In genomic region chr19:48928164-48929005, GRCh38 we compare ENCODE assay signal across 26 cellular contexts. TPM values are rescaled to one million over a fixed set of nuclear protein-coding genes. Genes with fewer than 3 reads are reported as not detected.
A peak's percentile ranks its signal among the peaks of the same experiment; 100 is the strongest.
DNase-seq lines count a peak whose midpoint lies in the region; ATAC-seq, FAIRE-seq and TF ChIP-seq lines count a peak whose summit lies in the region.
"Had no signal": no experiment of that assay in that cellular context is flagged by ENCODE, and none has a peak within 500 bp of the region (broad histone marks: within the 10 kb centered on the region; RNA-seq: fewer than 3 reads in every experiment).

No MANE protein-coding gene starts in this region.

- H3K27me3 Mint-ChIP-seq in MCF 10A (ENCODE audit: insufficient read depth, unreplicated experiment): no peaks in the 10 kb centered on the region

- no peak for TF ChIP-seq EP300 in HepG2 (IDR thresholded peaks at IDR 0.05; ENCODE audit: low read depth in 2 of 2, low read length in 2 of 2)
- TF ChIP-seq EP300 in HepG2 (CRISPR knock-in tag; IDR thresholded peaks at IDR 0.05; ENCODE audit: borderline replicate concordance): no peak

- H3K9me3 ChIP-seq in breast epithelium: no peaks in the 10 kb centered on the region
- H3K9me3 ChIP-seq in HepG2 (ENCODE audit: low read length): no peaks in the 10 kb centered on the region
- H3K9me3 ChIP-seq: A549 had no signal

- no peak overlapping the region for H3K4me2 ChIP-seq in HepG2 (ENCODE audit: low read depth, low read length)

- H3K4me1 ChIP-seq in breast epithelium (no peaks in the 10 kb centered on the region), HepG2 (ENCODE audit: insufficient read depth, low read length) (peaks cover 7% of the 10 kb centered on the region)

- no peaks in the 10 kb centered on the region for H3K27me3 ChIP-seq in breast epithelium
- H3K27me3 ChIP-seq in HepG2 (ENCODE audit: control insufficient read depth in 1 of 2, insufficient read depth in 2 of 2, low read length in 2 of 2): 0 out of 5 replicates have a peak, but pooled peaks cover 0 to 1% of the 10 kb centered on the region in 2 experiments

- BruUV-seq in MCF 10A (replicated peaks; lab: Mats Ljungman, UMichigan) (no TSS peak), HepG2 (replicated peaks; lab: Mats Ljungman, UMichigan) (no TSS peak)

- POLR2A ChIA-PET in MCF 10A (lab: Yijun Ruan, JAX) (interaction anchor here (0.9 to 1.1 kb wide), 2 partner anchors 56 to 114 kb away, joined by 3 to 9 read pairs; partner anchors contain the start of gene PPP1R15A), HepG2 (lab: Yijun Ruan, JAX) (interaction anchor here (0.7 kb wide), 1 partner anchor 24 kb away, joined by 3 read pairs; no protein-coding TSS in a partner anchor), GM10248 (lab: Yijun Ruan, JAX) (interaction anchor here (0.6 kb wide), 1 partner anchor 245 kb away, joined by 4 read pairs; no protein-coding TSS in a partner anchor)

- peak; percentile 41 for ATAC-seq in esophagus mucosa
- no peak for ATAC-seq in HepG2
- ATAC-seq: A549; activated T-cell treated with anti-CD3 and anti-CD28 coated beads, Interleukin-2, amount 50 U/mL, for 72 hours; naive thymus-derived CD4-positive, alpha-beta T cell had no signal

- no peaks in the 10 kb centered on the region for H3K9me3 Mint-ChIP-seq in MCF 10A (ENCODE audit: unreplicated experiment)
- H3K9me3 Mint-ChIP-seq: activated naive CD8-positive, alpha-beta T cell treated with anti-CD3 and anti-CD28 coated beads for 36 hours; activated T-cell treated with anti-CD3 and anti-CD28 coated beads, Interleukin-2, amount 50 U/mL, for 72 hours; brain; naive thymus-derived CD4-positive, alpha-beta T cell; stimulated activated naive CD8-positive, alpha-beta T cell treated with anti-CD3 and anti-CD28 coated beads, Interleukin-15, Interleukin-2, amounts not matched to agents 100 ng/mL and 50 ng/mL, for 24 hours; type B pancreatic cell had no signal

- no peak overlapping the region for H3K27ac Mint-ChIP-seq in MCF 10A (ENCODE audit: low read depth, unreplicated experiment)
- H3K27ac Mint-ChIP-seq: activated naive CD8-positive, alpha-beta T cell treated with anti-CD3 and anti-CD28 coated beads for 36 hours; activated T-cell treated with anti-CD3 and anti-CD28 coated beads, Interleukin-2, amount 50 U/mL, for 72 hours; brain; naive thymus-derived CD4-positive, alpha-beta T cell; stimulated activated naive CD8-positive, alpha-beta T cell treated with anti-CD3 and anti-CD28 coated beads, Interleukin-15, Interleukin-2, amounts not matched to agents 100 ng/mL and 50 ng/mL, for 24 hours; type B pancreatic cell had no signal

- TF ChIP-seq RAD21 in HepG2 (CRISPR knock-in tag; IDR thresholded peaks at IDR 0.05): no peak

- TF ChIP-seq POLR2A in breast epithelium (IDR thresholded peaks at IDR 0.05) (no peak), HepG2 (IDR thresholded peaks at IDR 0.05; ENCODE audit: insufficient read depth in 1 of 2, low read depth in 2 of 2, low read length in 2 of 2) (no peak)

- in situ Hi-C loops in HepG2 (cut with HindIII; ENCODE audit: extremely low pct_ligation_motif_present, low pct_unique_long_range_greater_than_20kb): no loop called here

- peaks cover under 1% of the 10 kb centered on the region for H3K4me1 Mint-ChIP-seq in MCF 10A (ENCODE audit: insufficient read depth, unreplicated experiment)

- DNase-seq in MCF 10A (ENCODE audit: unreplicated experiment) (peak; percentile 14), breast epithelium (ENCODE audit: low spot score in 2 of 2) (no peak), HepG2 (ENCODE audit: low spot score) (no peak), glomerular visceral epithelial cell (ENCODE audit: extremely low spot score) (no peak), HK-2 (ENCODE audit: unreplicated experiment) (no peak), GM10248 (ENCODE audit: extremely low spot score) (no peak), inferior parietal cortex (ENCODE audit: extremely low spot score) (no peak)
- DNase-seq: activated naive CD8-positive, alpha-beta T cell treated with anti-CD3 and anti-CD28 coated beads for 36 hours; activated T-cell treated with anti-CD3 and anti-CD28 coated beads, Interleukin-2, amount 50 U/mL, for 72 hours; C1 segment of cervical spinal cord; GF-D8; H7; naive thymus-derived CD4-positive, alpha-beta T cell; NCI-H1930; NCI-H446 treated with DMSO at 0.1 percent for 48 hours; RPMI8226; stimulated activated CD4-positive, alpha-beta T cell treated with anti-CD3 and anti-CD28 coated beads, Interleukin-1b, Interleukin-23, amount 100 ng/mL, for 48 hours had no signal

- TF ChIP-seq CTCF in MCF 10A (IDR thresholded peaks at IDR 0.05; ENCODE audit: unreplicated experiment) (no peak), breast epithelium (IDR thresholded peaks at IDR 0.05) (no peak), HepG2 (CRISPR knock-in tag; IDR thresholded peaks at IDR 0.05) (no peak), GM10248 (IDR thresholded peaks at IDR 0.05; ENCODE audit: control extremely low read depth, extremely low read depth, low read depth, missing control alignments) (no peak)

- no peak overlapping the region for H3K4me3 Mint-ChIP-seq in MCF 10A (ENCODE audit: unreplicated experiment)
- H3K4me3 Mint-ChIP-seq: activated naive CD8-positive, alpha-beta T cell treated with anti-CD3 and anti-CD28 coated beads for 36 hours; brain; naive thymus-derived CD4-positive, alpha-beta T cell; stimulated activated naive CD8-positive, alpha-beta T cell treated with anti-CD3 and anti-CD28 coated beads, Interleukin-15, Interleukin-2, amounts not matched to agents 100 ng/mL and 50 ng/mL, for 24 hours; type B pancreatic cell had no signal

- H2AFZ ChIP-seq in HepG2 (ENCODE audit: low read length): no peak overlapping the region

- CTCF ChIA-PET in MCF 10A (lab: Yijun Ruan, JAX) (interaction anchor here (0.6 to 0.7 kb wide), 2 partner anchors 8 to 26 kb away, joined by 3 read pairs; no protein-coding TSS in a partner anchor), HepG2 (lab: Yijun Ruan, JAX; ENCODE audit: low intra/inter-chr PET ratio, low total read pairs) (no interaction called here), GM10248 (lab: Yijun Ruan, JAX) (no interaction called here)

- WGBS in HepG2 (ENCODE audit: low lambda C conversion rate): 83% methylated on average over 15 of the region's 15 CpGs

- no peak overlapping the region for H3K4me3 ChIP-seq in breast epithelium
- no peak overlapping the region for H3K4me3 ChIP-seq in HepG2 (replicated peaks in 1 of 3; ENCODE audit: insufficient read depth in 1 of 3, low read depth in 2 of 3, low read length in 3 of 3)
- H3K4me3 ChIP-seq: A549, coronary artery had no signal

- H3K27ac ChIP-seq in breast epithelium (no peak overlapping the region), HepG2 (ENCODE audit: extremely low read length, insufficient read depth, low read length) (no peak overlapping the region)
- H3K27ac ChIP-seq: coronary artery had no signal

- H3K79me2 ChIP-seq in HepG2 (ENCODE audit: insufficient read depth, low read length): no peaks in the 10 kb centered on the region

- H3K36me3 ChIP-seq in breast epithelium: no peaks in the 10 kb centered on the region
- H3K36me3 ChIP-seq in HepG2 (replicated peaks in 1 of 2; ENCODE audit: control insufficient read depth in 1 of 2, insufficient read depth in 2 of 2, low read length in 2 of 2): no peaks in the 10 kb centered on the region

- intact Hi-C loops in MCF 10A (cut with micrococcal nuclease): no loop called here
- intact Hi-C loops in breast epithelium (cut with DNase I; ENCODE audit: low total_unique reads): no loop called here
- intact Hi-C loops in HepG2 (cut with micrococcal nuclease; ENCODE audit: unreplicated experiment): no loop called here

- no peak for FAIRE-seq in HepG2 (lab: Jason Lieb, UNC)
- FAIRE-seq: A549, GM12891 had no signal

- H3K9ac ChIP-seq in HepG2 (ENCODE audit: insufficient read depth, low read depth, low read length): no peak overlapping the region

- no peaks in the 10 kb centered on the region for H3K36me3 Mint-ChIP-seq in MCF 10A (ENCODE audit: insufficient read depth, unreplicated experiment)
- H3K36me3 Mint-ChIP-seq: activated naive CD8-positive, alpha-beta T cell treated with anti-CD3 and anti-CD28 coated beads for 36 hours; brain; type B pancreatic cell had no signal

- no peaks in the 10 kb centered on the region for H4K20me1 ChIP-seq in HepG2 (ENCODE audit: insufficient read depth, low read length)

RNA-seq across cellular contexts. Expression of gene DHDH, which starts 5.1 kb away (rescaled TPM):
- not detected in 2 replicates for total RNA-seq in MCF 10A (2022)
- total RNA-seq in breast epithelium: 1 to 10 TPM in 1 of 3 donors, under 1 TPM in 1, not detected in 1; 0.96 to 1.3 TPM
- total RNA-seq in esophagus mucosa: 1.2 TPM
- 0.13 and 0.29 TPM in 2 replicates for total RNA-seq in HepG2 (2016; rRNA removed; fragmentation: Illumina TruSeq; extraction: Trizol)
- not detected in 2 replicates for total RNA-seq in HepG2 (2016; cell fraction: cytosol; rRNA removed; fragmentation: Illumina TruSeq; extraction: Trizol; ENCODE audit: low read depth)
- 0.30 TPM in 1 of 2 replicates, not detected in the other for total RNA-seq in HepG2 (2016; cell fraction: insoluble cytoplasmic fraction; rRNA removed; fragmentation: Illumina TruSeq; extraction: Trizol)
- not detected in 2 replicates for total RNA-seq in HepG2 (2016; cell fraction: membrane; rRNA removed; fragmentation: Illumina TruSeq; extraction: Trizol)
- total RNA-seq in HepG2 (2016; cell fraction: nucleus; rRNA removed; fragmentation: Illumina TruSeq; extraction: Trizol): not detected in 2 replicates
- 0.91 and 1.9 TPM in 2 replicates for polyA plus RNA-seq in HepG2 (2011; rRNA removed)
- polyA plus RNA-seq in HepG2 (2011; cell fraction: cytosol; rRNA removed): 1.8 and 2.5 TPM in 2 replicates
- polyA plus RNA-seq in HepG2 (2011; cell fraction: nucleus; rRNA removed): 1.9 and 2.8 TPM in 2 replicates
- 1.0 and 3.6 TPM in 2 replicates for polyA plus RNA-seq in HepG2 (2012)
- not detected in 2 replicates for polyA plus RNA-seq in HepG2 (2016; cell fraction: cytosol; fragmentation: Illumina TruSeq; extraction: Trizol; ENCODE audit: low read depth)
- not detected in 2 replicates for polyA plus RNA-seq in HepG2 (2016; cell fraction: insoluble cytoplasmic fraction; fragmentation: Illumina TruSeq; extraction: Trizol; ENCODE audit: low read depth)
- polyA plus RNA-seq in HepG2 (2016; cell fraction: membrane; fragmentation: Illumina TruSeq; extraction: Trizol; ENCODE audit: low read depth): not detected in 2 replicates
- polyA plus RNA-seq in HepG2 (2016; cell fraction: nucleus; fragmentation: Illumina TruSeq; extraction: Trizol; ENCODE audit: insufficient read depth, low read depth): not detected in 2 replicates
- polyA minus RNA-seq in HepG2 (2011; rRNA and poly(A)+ RNA removed; ENCODE audit: low replicate concordance): 0.37 and 0.50 TPM in 2 replicates
- polyA minus RNA-seq in HepG2 (2011; cell fraction: cytosol; rRNA and poly(A)+ RNA removed): not detected in 2 replicates
- 0.77 TPM in 1 of 2 replicates, not detected in the other for polyA minus RNA-seq in HepG2 (2011; cell fraction: nucleus; rRNA and poly(A)+ RNA removed)
- total RNA-seq: H7 had no signal

RNA-seq across cellular contexts. Expression of gene BAX, which starts 26.3 kb away (rescaled TPM):
- total RNA-seq in MCF 10A (2022) (130 and 152 TPM in 2 replicates), breast epithelium (10 to 100 TPM; 34.2 to 56.0 (median 36.0) TPM), esophagus mucosa (58.9 TPM), HepG2 (2016; rRNA removed; fragmentation: Illumina TruSeq; extraction: Trizol) (167 and 176 TPM in 2 replicates)
- 230 and 246 TPM in 2 replicates for total RNA-seq in HepG2 (2016; cell fraction: cytosol; rRNA removed; fragmentation: Illumina TruSeq; extraction: Trizol; ENCODE audit: low read depth)
- total RNA-seq in HepG2 (2016; cell fraction: insoluble cytoplasmic fraction; rRNA removed; fragmentation: Illumina TruSeq; extraction: Trizol): 165 and 193 TPM in 2 replicates
- 237 and 254 TPM in 2 replicates for total RNA-seq in HepG2 (2016; cell fraction: membrane; rRNA removed; fragmentation: Illumina TruSeq; extraction: Trizol)
- total RNA-seq in HepG2 (2016; cell fraction: nucleus; rRNA removed; fragmentation: Illumina TruSeq; extraction: Trizol): 96.5 and 102 TPM in 2 replicates
- polyA plus RNA-seq in HepG2 (2011; rRNA removed): 139 and 164 TPM in 2 replicates
- polyA plus RNA-seq in HepG2 (2011; cell fraction: cytosol; rRNA removed): 118 and 159 TPM in 2 replicates
- 330 and 345 TPM in 2 replicates for polyA plus RNA-seq in HepG2 (2011; cell fraction: nucleus; rRNA removed)
- 158 and 165 TPM in 2 replicates for polyA plus RNA-seq in HepG2 (2012)
- polyA plus RNA-seq in HepG2 (2016; cell fraction: cytosol; fragmentation: Illumina TruSeq; extraction: Trizol; ENCODE audit: low read depth): 324 and 380 TPM in 2 replicates
- 326 and 339 TPM in 2 replicates for polyA plus RNA-seq in HepG2 (2016; cell fraction: insoluble cytoplasmic fraction; fragmentation: Illumina TruSeq; extraction: Trizol; ENCODE audit: low read depth)
- 331 and 356 TPM in 2 replicates for polyA plus RNA-seq in HepG2 (2016; cell fraction: membrane; fragmentation: Illumina TruSeq; extraction: Trizol; ENCODE audit: low read depth)
- 298 and 326 TPM in 2 replicates for polyA plus RNA-seq in HepG2 (2016; cell fraction: nucleus; fragmentation: Illumina TruSeq; extraction: Trizol; ENCODE audit: insufficient read depth, low read depth)
- polyA minus RNA-seq in HepG2 (2011; rRNA and poly(A)+ RNA removed; ENCODE audit: low replicate concordance): 81.2 and 143 TPM in 2 replicates
- 66.1 and 82.4 TPM in 2 replicates for polyA minus RNA-seq in HepG2 (2011; cell fraction: cytosol; rRNA and poly(A)+ RNA removed)
- polyA minus RNA-seq in HepG2 (2011; cell fraction: nucleus; rRNA and poly(A)+ RNA removed): 85.3 and 90.1 TPM in 2 replicates

RNA-seq across cellular contexts. Expression of gene NUCB1, which starts 28.3 kb away (rescaled TPM):
- 61.4 and 76.8 TPM in 2 replicates for total RNA-seq in MCF 10A (2022)
- total RNA-seq in breast epithelium: 100 to 1,000 TPM; 131 to 333 (median 223) TPM
- 104 TPM for total RNA-seq in esophagus mucosa
- total RNA-seq in HepG2 (2016; rRNA removed; fragmentation: Illumina TruSeq; extraction: Trizol): 34.3 and 82.3 TPM in 2 replicates
- 9.0 and 9.7 TPM in 2 replicates for total RNA-seq in HepG2 (2016; cell fraction: cytosol; rRNA removed; fragmentation: Illumina TruSeq; extraction: Trizol; ENCODE audit: low read depth)
- 28.8 and 87.6 TPM in 2 replicates for total RNA-seq in HepG2 (2016; cell fraction: insoluble cytoplasmic fraction; rRNA removed; fragmentation: Illumina TruSeq; extraction: Trizol)
- 25.3 and 25.9 TPM in 2 replicates for total RNA-seq in HepG2 (2016; cell fraction: membrane; rRNA removed; fragmentation: Illumina TruSeq; extraction: Trizol)
- total RNA-seq in HepG2 (2016; cell fraction: nucleus; rRNA removed; fragmentation: Illumina TruSeq; extraction: Trizol): 82.3 and 93.1 TPM in 2 replicates
- polyA plus RNA-seq in HepG2 (2011; rRNA removed): 106 and 144 TPM in 2 replicates
- polyA plus RNA-seq in HepG2 (2011; cell fraction: cytosol; rRNA removed): 86.9 and 132 TPM in 2 replicates
- polyA plus RNA-seq in HepG2 (2011; cell fraction: nucleus; rRNA removed): 169 and 200 TPM in 2 replicates
- polyA plus RNA-seq in HepG2 (2012): 83.2 and 101 TPM in 2 replicates
- polyA plus RNA-seq in HepG2 (2016; cell fraction: cytosol; fragmentation: Illumina TruSeq; extraction: Trizol; ENCODE audit: low read depth): 16.8 and 17.5 TPM in 2 replicates
- 32.3 and 40.2 TPM in 2 replicates for polyA plus RNA-seq in HepG2 (2016; cell fraction: insoluble cytoplasmic fraction; fragmentation: Illumina TruSeq; extraction: Trizol; ENCODE audit: low read depth)
- 25.6 and 28.2 TPM in 2 replicates for polyA plus RNA-seq in HepG2 (2016; cell fraction: membrane; fragmentation: Illumina TruSeq; extraction: Trizol; ENCODE audit: low read depth)
- 164 and 172 TPM in 2 replicates for polyA plus RNA-seq in HepG2 (2016; cell fraction: nucleus; fragmentation: Illumina TruSeq; extraction: Trizol; ENCODE audit: insufficient read depth, low read depth)
- polyA minus RNA-seq in HepG2 (2011; rRNA and poly(A)+ RNA removed; ENCODE audit: low replicate concordance): 57.6 and 72.0 TPM in 2 replicates
- polyA minus RNA-seq in HepG2 (2011; cell fraction: cytosol; rRNA and poly(A)+ RNA removed): 40.4 and 44.8 TPM in 2 replicates
- 23.2 and 25.9 TPM in 2 replicates for polyA minus RNA-seq in HepG2 (2011; cell fraction: nucleus; rRNA and poly(A)+ RNA removed)

RNA-seq across cellular contexts. Expression of gene TULP2, which starts 29.8 kb away (rescaled TPM):
- total RNA-seq in MCF 10A (2022) (not detected in 2 replicates), breast epithelium (under 1 TPM in 2 of 3 donors, not detected in 1; 0.48 to 0.73 TPM), esophagus mucosa (0.24 TPM), HepG2 (2016; rRNA removed; fragmentation: Illumina TruSeq; extraction: Trizol) (not detected in 2 replicates)
- total RNA-seq in HepG2 (2016; cell fraction: cytosol; rRNA removed; fragmentation: Illumina TruSeq; extraction: Trizol; ENCODE audit: low read depth): not detected in 2 replicates
- total RNA-seq in HepG2 (2016; cell fraction: insoluble cytoplasmic fraction; rRNA removed; fragmentation: Illumina TruSeq; extraction: Trizol): not detected in 2 replicates
- 0.12 TPM in 1 of 2 replicates, not detected in the other for total RNA-seq in HepG2 (2016; cell fraction: membrane; rRNA removed; fragmentation: Illumina TruSeq; extraction: Trizol)
- total RNA-seq in HepG2 (2016; cell fraction: nucleus; rRNA removed; fragmentation: Illumina TruSeq; extraction: Trizol): not detected in 2 replicates
- 0.04 and 0.08 TPM in 2 replicates for polyA plus RNA-seq in HepG2 (2011; rRNA removed)
- polyA plus RNA-seq in HepG2 (2011; cell fraction: cytosol; rRNA removed): 0.04 and 0.11 TPM in 2 replicates
- polyA plus RNA-seq in HepG2 (2011; cell fraction: nucleus; rRNA removed): 0.23 and 0.24 TPM in 2 replicates
- 0.19 TPM in 1 of 2 replicates, not detected in the other for polyA plus RNA-seq in HepG2 (2012)
- not detected in 2 replicates for polyA plus RNA-seq in HepG2 (2016; cell fraction: cytosol; fragmentation: Illumina TruSeq; extraction: Trizol; ENCODE audit: low read depth)
- not detected in 2 replicates for polyA plus RNA-seq in HepG2 (2016; cell fraction: insoluble cytoplasmic fraction; fragmentation: Illumina TruSeq; extraction: Trizol; ENCODE audit: low read depth)
- polyA plus RNA-seq in HepG2 (2016; cell fraction: membrane; fragmentation: Illumina TruSeq; extraction: Trizol; ENCODE audit: low read depth): not detected in 2 replicates
- polyA plus RNA-seq in HepG2 (2016; cell fraction: nucleus; fragmentation: Illumina TruSeq; extraction: Trizol; ENCODE audit: insufficient read depth, low read depth): not detected in 2 replicates
- 0.24 TPM in 1 of 2 replicates, not detected in the other for polyA minus RNA-seq in HepG2 (2011; rRNA and poly(A)+ RNA removed; ENCODE audit: low replicate concordance)
- polyA minus RNA-seq in HepG2 (2011; cell fraction: cytosol; rRNA and poly(A)+ RNA removed): not detected in 2 replicates
- polyA minus RNA-seq in HepG2 (2011; cell fraction: nucleus; rRNA and poly(A)+ RNA removed): not detected in 2 replicates
- total RNA-seq: activated CD8-positive, alpha-beta memory T cell treated with anti-CD3 and anti-CD28 coated beads for 36 hours; naive thymus-derived CD4-positive, alpha-beta T cell; osteocyte had no signal
- polyA plus RNA-seq: A549; naive thymus-derived CD4-positive, alpha-beta T cell had no signal

RNA-seq across cellular contexts. Expression of gene FTL, which starts 36.7 kb away (rescaled TPM):
- total RNA-seq in MCF 10A (2022) (275 and 390 TPM in 2 replicates), breast epithelium (over 10,000 TPM in 1 of 3 donors, 1,000 to 10,000 TPM in 2; 3,861 to 12,429 (median 4,028) TPM), esophagus mucosa (417 TPM), HepG2 (2016; rRNA removed; fragmentation: Illumina TruSeq; extraction: Trizol) (3,909 and 8,800 TPM in 2 replicates)
- 89,971 and 90,879 TPM in 2 replicates for total RNA-seq in HepG2 (2016; cell fraction: cytosol; rRNA removed; fragmentation: Illumina TruSeq; extraction: Trizol; ENCODE audit: low read depth)
- total RNA-seq in HepG2 (2016; cell fraction: insoluble cytoplasmic fraction; rRNA removed; fragmentation: Illumina TruSeq; extraction: Trizol): 3,851 and 8,859 TPM in 2 replicates
- 51,578 and 56,338 TPM in 2 replicates for total RNA-seq in HepG2 (2016; cell fraction: membrane; rRNA removed; fragmentation: Illumina TruSeq; extraction: Trizol)
- 2,617 and 3,067 TPM in 2 replicates for total RNA-seq in HepG2 (2016; cell fraction: nucleus; rRNA removed; fragmentation: Illumina TruSeq; extraction: Trizol)
- 2,513 and 2,721 TPM in 2 replicates for polyA plus RNA-seq in HepG2 (2011; rRNA removed)
- 2,416 and 4,778 TPM in 2 replicates for polyA plus RNA-seq in HepG2 (2011; cell fraction: cytosol; rRNA removed)
- polyA plus RNA-seq in HepG2 (2011; cell fraction: nucleus; rRNA removed): 1,286 and 1,341 TPM in 2 replicates
- polyA plus RNA-seq in HepG2 (2012): 3,171 and 4,080 TPM in 2 replicates
- 183,517 and 194,436 TPM in 2 replicates for polyA plus RNA-seq in HepG2 (2016; cell fraction: cytosol; fragmentation: Illumina TruSeq; extraction: Trizol; ENCODE audit: low read depth)
- 7,307 and 7,404 TPM in 2 replicates for polyA plus RNA-seq in HepG2 (2016; cell fraction: insoluble cytoplasmic fraction; fragmentation: Illumina TruSeq; extraction: Trizol; ENCODE audit: low read depth)
- 88,210 and 91,472 TPM in 2 replicates for polyA plus RNA-seq in HepG2 (2016; cell fraction: membrane; fragmentation: Illumina TruSeq; extraction: Trizol; ENCODE audit: low read depth)
- polyA plus RNA-seq in HepG2 (2016; cell fraction: nucleus; fragmentation: Illumina TruSeq; extraction: Trizol; ENCODE audit: insufficient read depth, low read depth): 7,073 and 8,244 TPM in 2 replicates
- polyA minus RNA-seq in HepG2 (2011; rRNA and poly(A)+ RNA removed; ENCODE audit: low replicate concordance): 1,399 and 2,171 TPM in 2 replicates
- 634 and 932 TPM in 2 replicates for polyA minus RNA-seq in HepG2 (2011; cell fraction: cytosol; rRNA and poly(A)+ RNA removed)
- 209 and 221 TPM in 2 replicates for polyA minus RNA-seq in HepG2 (2011; cell fraction: nucleus; rRNA and poly(A)+ RNA removed)
